Comparison of ENCODE assay signal across 13 cellular contexts in the genomic region with DNA sequence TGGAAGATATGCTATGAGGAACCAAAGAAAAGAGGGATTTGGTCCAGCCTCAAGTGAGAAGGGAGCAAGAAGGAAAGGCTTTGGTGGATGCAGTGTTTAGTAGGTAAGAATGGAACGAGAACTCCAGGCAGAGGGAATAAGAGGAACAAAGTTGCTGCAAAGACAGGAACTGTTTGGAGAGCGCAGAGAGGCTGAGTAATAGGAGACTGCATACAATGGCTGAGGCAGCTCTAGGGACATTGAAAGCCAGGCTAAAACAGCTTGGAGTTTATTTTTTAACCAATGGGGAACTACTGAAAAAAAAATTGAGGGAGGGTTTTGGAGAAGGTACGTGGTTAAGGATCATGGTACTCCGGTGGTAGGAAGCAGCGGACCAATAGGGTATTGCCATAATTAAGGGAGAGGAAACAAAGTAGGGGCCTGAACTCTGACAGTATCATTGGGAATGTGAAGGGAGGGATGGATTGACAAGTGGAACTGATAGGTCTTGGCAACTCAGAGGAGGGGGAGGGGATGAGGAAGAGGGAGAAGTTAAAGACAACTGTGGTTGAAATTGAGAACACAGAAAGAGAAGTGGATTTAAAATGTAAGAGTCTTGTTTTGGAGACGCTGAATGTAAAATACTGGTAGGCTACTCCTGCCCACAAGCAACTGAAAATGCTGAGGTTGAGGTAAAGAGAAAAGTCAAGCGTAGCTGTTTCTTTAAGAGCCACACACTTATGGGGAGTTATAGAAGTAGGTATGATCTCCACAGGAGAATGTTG. TPM values are rescaled to one million over a fixed set of nuclear protein-coding genes. Genes with fewer than 3 reads are reported as not detected.
A peak's percentile ranks its signal among the peaks of the same experiment; 100 is the strongest.
DNase-seq lines count a peak whose midpoint lies in the region; ATAC-seq and TF ChIP-seq lines count a peak whose summit lies in the region.
"Had no signal": no experiment of that assay in that cellular context is flagged by ENCODE, and none has a peak within 500 bp of the region (broad histone marks: within the 10 kb centered on the region; RNA-seq: fewer than 3 reads in every experiment).

No MANE protein-coding gene starts in this region.

- BruUV-seq in PC-9 (replicated peaks; lab: Mats Ljungman, UMichigan) = no TSS peak

- DNase-seq in GM12865 (ENCODE audit: low read depth) (peak; percentile 79), SIG-M5 (lab: John Stamatoyannopoulos, UW) (peak; percentile 48), NCI-H128 (lab: John Stamatoyannopoulos, UW; ENCODE audit: unreplicated experiment) (no peak), PC-9 (no peak)
- DNase-seq in activated CD8-positive, alpha-beta memory T cell treated with anti-CD3 and anti-CD28 coated beads for 24 hours = no peak
- no peak for DNase-seq in activated CD4-positive, alpha-beta T cell treated with anti-CD3 and anti-CD28 coated beads, Interleukin-2, amount 50 U/mL, for 4 hours
- DNase-seq: CD4-positive, CD25-positive, alpha-beta regulatory T cell; NCI-H2081 treated with DMSO at 0.1 percent for 48 hours; upper lobe of left lung had no signal

- POLR2A ChIA-PET in PC-9 (lab: Charles Lee; ENCODE audit: unreplicated experiment) = no interaction called here

- no peak overlapping the region for H3K4me2 ChIP-seq in PC-9

- H3K4me3 ChIP-seq in GM12865 (ENCODE audit: low read depth, low read length) = no peak overlapping the region
- H3K4me3 ChIP-seq in PC-9 = no peak overlapping the region
- H3K4me3 ChIP-seq: upper lobe of left lung had no signal

- no peak for TF ChIP-seq CTCF in GM12865 (IDR thresholded peaks at IDR 0.05; ENCODE audit: insufficient read depth, low read depth, low read length, missing control alignments)
- TF ChIP-seq CTCF in PC-9 (conservative IDR thresholded peaks at IDR 0.05) = no peak

- H3K79me2 ChIP-seq in PC-9 (ENCODE audit: low read depth) = no peaks in the 10 kb centered on the region

- H3K9me3 ChIP-seq in PC-9 (ENCODE audit: insufficient read depth, low read depth) = no peaks in the 10 kb centered on the region
- H3K9me3 ChIP-seq: upper lobe of left lung had no signal

- H3K4me1 ChIP-seq in PC-9 (replicated peaks; ENCODE audit: insufficient read depth) = no peaks in the 10 kb centered on the region

- no peaks in the 10 kb centered on the region for H3K9me2 ChIP-seq in PC-9 (ENCODE audit: insufficient read depth)

- no peak overlapping the region for H3K27ac ChIP-seq in PC-9
- H3K27ac ChIP-seq: upper lobe of left lung had no signal

- CTCF ChIA-PET in PC-9 (lab: Charles Lee) = no interaction called here

- H2AFZ ChIP-seq in PC-9 = no peak overlapping the region

- no peaks in the 10 kb centered on the region for H3F3A ChIP-seq in PC-9 (ENCODE audit: insufficient read depth, low read depth)

- peak; percentile 66 for ATAC-seq in GM19468 (IDR thresholded peaks at IDR 0.05; ENCODE audit: extremely low read depth, unreplicated experiment)
- ATAC-seq in HG03103 (IDR thresholded peaks at IDR 0.05; ENCODE audit: low read depth, unreplicated experiment) = peak; percentile 74

- H4K20me1 ChIP-seq in PC-9 (ENCODE audit: insufficient read depth) = no peaks in the 10 kb centered on the region

- H3K36me3 ChIP-seq in PC-9 (ENCODE audit: low read depth) = no peaks in the 10 kb centered on the region
- H3K36me3 ChIP-seq: upper lobe of left lung had no signal

- H3K27me3 ChIP-seq in PC-9 (ENCODE audit: insufficient read depth, low read depth) = peaks cover 83% of the 10 kb centered on the region

- intact Hi-C loops in PC-9 (cut with micrococcal nuclease; ENCODE audit: unreplicated experiment) = no loop called here

RNA-seq across cellular contexts. Expression of gene ASCL4, which starts 4.8 kb away (rescaled TPM):
- total RNA-seq in PC-9 (2021) = not detected in 2 replicates
- total RNA-seq: CD4-positive, CD25-positive, alpha-beta regulatory T cell; H1; mucosa of gallbladder; upper lobe of left lung had no signal

RNA-seq across cellular contexts. Expression of gene PRDM4, which starts 18.3 kb away (rescaled TPM):
- total RNA-seq in PC-9 (2021) = 21.6 and 28.7 TPM in 2 replicates

Comparison
In these comparisons a context has a peak if more than half of its experiments do, and no peak if none do; other contexts are left out.
1. DNase-seq: peak in GM12865 (single experiment) and SIG-M5 (single experiment); none in activated CD8-positive, alpha-beta memory T cell treated with anti-CD3 and anti-CD28 coated beads for 24 hours (single experiment), NCI-H128 (single experiment), activated CD4-positive, alpha-beta T cell treated with anti-CD3 and anti-CD28 coated beads, Interleukin-2, amount 50 U/mL, for 4 hours (0 of 2) and PC-9 (0 of 2).